In genomic region chr10:48525113-48525512, GRCh38 we compare ENCODE assay signal across 20 cellular contexts.
"Had no signal": no experiment of that assay in that cellular context is flagged by ENCODE, and none has a peak within 500 bp of the region (broad histone marks: within the 10 kb centered on the region; RNA-seq: fewer than 3 reads in every experiment).

No MANE protein-coding gene starts in this region.

- H3K27ac ChIP-seq: breast epithelium, epithelial cell of prostate, lower lobe of right lung, pancreas, right lobe of liver, SK-N-MC, upper lobe of right lung had no signal

- H3K27ac Mint-ChIP-seq: activated naive CD4-positive, alpha-beta T cell treated with anti-CD3 and anti-CD28 coated beads, Interleukin-2, amount 50 U/mL, for 24 hours; dendritic cell treated with granulocyte-macrophage colony-stimulating factor and Interleukin-4, amounts not matched to agents 40 ng/mL and 50 ng/mL, for 4 days; T-cell had no signal

- H2AFZ ChIP-seq: hepatocyte had no signal

- ATAC-seq: activated CD4-positive, CD25-positive, alpha-beta regulatory T cell treated with anti-CD3 and anti-CD28 coated beads, Interleukin-2, amount 50 U/mL, for 24 hours; left colon; lower lobe of right lung; pancreas; T-cell; upper lobe of right lung had no signal

- FAIRE-seq: pancreas had no signal

- H3K36me3 ChIP-seq: ascending aorta, breast epithelium, lower lobe of right lung, pancreas, right lobe of liver, thoracic aorta, upper lobe of right lung had no signal

- H3K79me2 ChIP-seq: hepatocyte had no signal

- H3K4me3 Mint-ChIP-seq: activated naive CD4-positive, alpha-beta T cell treated with anti-CD3 and anti-CD28 coated beads, Interleukin-2, amount 50 U/mL, for 24 hours had no signal

- H3K4me3 ChIP-seq: hepatocyte, pancreas, right lobe of liver, SK-N-MC, upper lobe of right lung had no signal

- H3K36me3 Mint-ChIP-seq: activated naive CD4-positive, alpha-beta T cell treated with anti-CD3 and anti-CD28 coated beads, Interleukin-2, amount 50 U/mL, for 24 hours; T-cell had no signal

- H3K4me1 Mint-ChIP-seq: activated naive CD4-positive, alpha-beta T cell treated with anti-CD3 and anti-CD28 coated beads, Interleukin-2, amount 50 U/mL, for 24 hours had no signal

- DNase-seq: activated gamma-delta T cell; effector memory CD4-positive, alpha-beta T cell; foreskin fibroblast; left colon; lower lobe of right lung; midbrain; pancreas; stimulated activated CD4-positive, alpha-beta T cell treated with anti-CD3 and anti-CD28 coated beads, Interleukin-4, amount 100 ng/mL, for 1 hour; T-cell; upper lobe of right lung had no signal

- H3K9me3 Mint-ChIP-seq: activated naive CD4-positive, alpha-beta T cell treated with anti-CD3 and anti-CD28 coated beads, Interleukin-2, amount 50 U/mL, for 24 hours; dendritic cell treated with granulocyte-macrophage colony-stimulating factor and Interleukin-4, amounts not matched to agents 40 ng/mL and 50 ng/mL, for 4 days had no signal

- H3K27me3 ChIP-seq: ascending aorta, breast epithelium had no signal

- H3K9me3 ChIP-seq: ascending aorta, breast epithelium, lower lobe of right lung, pancreas, right lobe of liver, thoracic aorta, upper lobe of right lung had no signal
